In genomic region chr17:75455896-75456416, GRCh38 we compare ENCODE assay signal across 8 cellular contexts. TPM values are rescaled to one million over a fixed set of nuclear protein-coding genes. Genes with fewer than 3 reads are reported as not detected.
DNase-seq lines count a peak whose midpoint lies in the region; ATAC-seq and TF ChIP-seq lines count a peak whose summit lies in the region.

No MANE protein-coding gene starts in this region.

- peak overlapping the region; percentile 79 for H2AFZ ChIP-seq in ACC112 (ENCODE audit: low read length, unreplicated experiment)
- peak overlapping the region; percentile 90 for H2AFZ ChIP-seq in PC-9

- ATAC-seq in GM19397 (IDR thresholded peaks at IDR 0.05; ENCODE audit: unreplicated experiment) = peak; percentile 18
- ATAC-seq in omental fat pad (ENCODE audit: low FRiP score) = peak; percentile 43
- no peak for ATAC-seq in HG02970 (IDR thresholded peaks at IDR 0.05; ENCODE audit: low FRiP score, unreplicated experiment)
- ATAC-seq in GM18520 (IDR thresholded peaks at IDR 0.05; ENCODE audit: unreplicated experiment) = no peak
- no peak for ATAC-seq in HG02870 (IDR thresholded peaks at IDR 0.05; ENCODE audit: unreplicated experiment)

- H3K9me3 ChIP-seq in PC-9 (ENCODE audit: insufficient read depth, low read depth) = no peaks in the 10 kb centered on the region

- H3K4me3 ChIP-seq in ACC112 (ENCODE audit: low read depth, low read length) (peak overlapping the region; percentile 93), PC-9 (peak overlapping the region; percentile 88), epithelial cell of proximal tubule (ENCODE audit: low read depth, low read length) (peak overlapping the region; percentile 100)

- intact Hi-C loops in PC-9 (cut with micrococcal nuclease; ENCODE audit: unreplicated experiment) = no loop called here

- H3K4me1 ChIP-seq in ACC112 (ENCODE audit: control insufficient read depth, insufficient read depth, low read length, unreplicated experiment) (peaks cover 8% of the 10 kb centered on the region), PC-9 (replicated peaks; ENCODE audit: insufficient read depth) (peaks cover 46% of the 10 kb centered on the region)

- peaks cover 42% of the 10 kb centered on the region for H3F3A ChIP-seq in PC-9 (ENCODE audit: insufficient read depth, low read depth)

- BruUV-seq in PC-9 (replicated peaks; lab: Mats Ljungman, UMichigan) = TSS peak; percentile 85

- H3K27me3 ChIP-seq in ACC112 (ENCODE audit: insufficient read depth, low read length) (no peaks in the 10 kb centered on the region), PC-9 (ENCODE audit: insufficient read depth, low read depth) (no peaks in the 10 kb centered on the region)

- no peaks in the 10 kb centered on the region for H4K20me1 ChIP-seq in PC-9 (ENCODE audit: insufficient read depth)

- H3K79me2 ChIP-seq in ACC112 (ENCODE audit: control insufficient read depth, insufficient read depth, low read length, unreplicated experiment) (peaks cover 8% of the 10 kb centered on the region), PC-9 (ENCODE audit: low read depth) (peaks cover 33% of the 10 kb centered on the region)

- CTCF ChIA-PET in PC-9 (lab: Charles Lee) = interaction anchor here (0.5 to 1.3 kb wide), 6 partner anchors 13 to 596 kb away, joined by 3 to 6 read pairs (median 4); partner anchors contain the start of genes GRIN2C and MIF4GD

- no peaks in the 10 kb centered on the region for H3K9me2 ChIP-seq in PC-9 (ENCODE audit: insufficient read depth)

- peak overlapping the region; percentile 87 for H3K4me2 ChIP-seq in PC-9

- TF ChIP-seq CTCF in PC-9 (conservative IDR thresholded peaks at IDR 0.05) = no peak
- no peak for TF ChIP-seq CTCF in epithelial cell of proximal tubule (conservative IDR thresholded peaks at IDR 0.05; ENCODE audit: low read depth, low read length)
- no peak for TF ChIP-seq CTCF in omental fat pad (IDR thresholded peaks at IDR 0.05)

- POLR2A ChIA-PET in PC-9 (lab: Charles Lee; ENCODE audit: unreplicated experiment) = interaction anchor here (0.5 to 1.1 kb wide), 11 partner anchors 18 to 475 kb away, joined by 3 to 33 read pairs (median 4); no protein-coding TSS in a partner anchor

- H3K36me3 ChIP-seq in ACC112 (ENCODE audit: insufficient read depth, low read length) = no peaks in the 10 kb centered on the region
- no peaks in the 10 kb centered on the region for H3K36me3 ChIP-seq in PC-9 (ENCODE audit: low read depth)

- DNase-seq in PC-9 = no peak
- DNase-seq in epithelial cell of proximal tubule (ENCODE audit: low read depth) = no peak
- no peak for DNase-seq in omental fat pad (ENCODE audit: low spot score)

- H3K27ac ChIP-seq in ACC112 (ENCODE audit: low read depth, low read length) = peak overlapping the region; percentile 38
- peak overlapping the region; percentile 40; the same call in 1 of the 2 replicates for H3K27ac ChIP-seq in PC-9

RNA-seq across cellular contexts. Expression of gene TMEM94, which starts 0.5 kb away (rescaled TPM):
- 78.9 and 95.7 TPM in 2 replicates for total RNA-seq in PC-9 (2021)
- 22.1 and 65.3 TPM in 2 replicates for total RNA-seq in epithelial cell of proximal tubule
- total RNA-seq in omental fat pad = 10 to 100 TPM; 27.9 to 66.0 (median 46.1) TPM

RNA-seq across cellular contexts. Expression of gene GRB2, which starts 50.5 kb away (rescaled TPM):
- total RNA-seq in PC-9 (2021) (75.3 and 81.3 TPM in 2 replicates), epithelial cell of proximal tubule (77.5 and 82.8 TPM in 2 replicates), omental fat pad (100 to 1,000 TPM in 2 of 4 donors, 10 to 100 TPM in 2; 87.4 to 152 (median 108) TPM)

RNA-seq across cellular contexts. Expression of gene CASKIN2, which starts 59.4 kb away (rescaled TPM):
- total RNA-seq in PC-9 (2021) (24.4 and 25.4 TPM in 2 replicates), epithelial cell of proximal tubule (9.5 and 12.2 TPM in 2 replicates), omental fat pad (10 to 100 TPM in 3 of 4 donors, 1 to 10 TPM in 1; 6.7 to 61.5 (median 23.9) TPM)

Comparison
In these comparisons a context has a peak if more than half of its experiments do, and no peak if none do; other contexts are left out.
1. ATAC-seq: peak in GM19397 (single experiment) and omental fat pad (single experiment); none in HG02970 (single experiment), GM18520 (single experiment) and HG02870 (single experiment).
2. Peak in every context shown above with its lines, with median percentiles within 50 percentile points of each other: H3K4me3 ChIP-seq.